Comparison of ENCODE assay signal across 23 cellular contexts in genomic region chr5:126486332-126486731, GRCh38.
DNase-seq lines count a peak whose midpoint lies in the region; TF ChIP-seq lines count a peak whose summit lies in the region.
"Had no signal": no experiment of that assay in that cellular context is flagged by ENCODE, and none has a peak within 500 bp of the region (broad histone marks: within the 10 kb centered on the region; RNA-seq: fewer than 3 reads in every experiment).

No MANE protein-coding gene starts in this region.

- H3K27me3 ChIP-seq in breast epithelium (no peaks in the 10 kb centered on the region), mammary epithelial cell (ENCODE audit: insufficient read depth, low read length) (no peaks in the 10 kb centered on the region), endodermal cell (ENCODE audit: control insufficient read depth, insufficient read depth, low read length, poor library complexity, severe bottlenecking) (no peaks in the 10 kb centered on the region), transverse colon (no peaks in the 10 kb centered on the region)
- H3K27me3 ChIP-seq: body of pancreas, colonic mucosa, neutrophil had no signal

- DNase-seq in breast epithelium (ENCODE audit: low spot score in 2 of 2) (peak in 1 of 2 donors; percentile 51), mammary epithelial cell (no peak), endodermal cell (no peak), middle frontal gyrus (ENCODE audit: extremely low spot score, low spot score) (peak; percentile 39), SHP77 (lab: John Stamatoyannopoulos, UW) (no peak), transverse colon (no peak), NOMO-1 treated with dmso at 0.1 percent for 144 hours (lab: John Stamatoyannopoulos, UW; ENCODE audit: unreplicated experiment) (no peak)
- no peak for DNase-seq in activated CD4-positive, alpha-beta T cell treated with anti-CD3 and anti-CD28 coated beads, Interleukin-2, amount 50 U/mL, for 48 hours
- DNase-seq: activated CD4-positive, alpha-beta memory T cell treated with anti-CD3 and anti-CD28 coated beads, Interleukin-2, amount 10 ng/mL, durations not matched to agents 7 days and 5 days; activated effector memory CD4-positive, alpha-beta T cell treated with Interleukin-2 at 50 U/mL for 16 hours; activated naive CD8-positive, alpha-beta T cell treated with anti-CD3 and anti-CD28 coated beads, Interleukin-2, amount 10 ng/mL, durations not matched to agents 7 days and 5 days; AML-193; body of pancreas; CD8-positive, alpha-beta memory T cell; colonic mucosa; DMS53; kidney; NCI-H446; small intestine; stimulated activated CD4-positive, alpha-beta T cell treated with anti-CD3 and anti-CD28 coated beads, Interleukin-1b, Interleukin-23, amount 100 ng/mL, for 48 hours; T-helper 9 cell had no signal

- TF ChIP-seq EP300 in transverse colon (IDR thresholded peaks at IDR 0.05; ENCODE audit: low read depth) = no peak

- intact Hi-C loops in breast epithelium (cut with DNase I; ENCODE audit: low total_unique reads) (loop anchor here (5.0 kb wide), 1 partner anchor 184 kb away; no protein-coding TSS in a partner anchor), mammary epithelial cell (cut with micrococcal nuclease) (no loop called here), transverse colon (cut with DNase I; ENCODE audit: low total_unique reads) (no loop called here)

- H3K9me3 ChIP-seq in breast epithelium = no peaks in the 10 kb centered on the region
- H3K9me3 ChIP-seq in mammary epithelial cell (replicated peaks; ENCODE audit: insufficient read depth, low read length) = no peaks in the 10 kb centered on the region
- no peaks in the 10 kb centered on the region for H3K9me3 ChIP-seq in endodermal cell (ENCODE audit: control insufficient read depth, low read length)
- no peaks in the 10 kb centered on the region for H3K9me3 ChIP-seq in transverse colon
- H3K9me3 ChIP-seq: body of pancreas, colonic mucosa, neutrophil had no signal

- BruUV-seq in mammary epithelial cell (replicated peaks; lab: Mats Ljungman, UMichigan) = no TSS peak

- H3K27me3 Mint-ChIP-seq in endodermal cell (ENCODE audit: insufficient read depth) = no peaks in the 10 kb centered on the region
- H3K27me3 Mint-ChIP-seq: activated CD4-positive, alpha-beta memory T cell treated with anti-CD3 and anti-CD28 coated beads, Interleukin-2, amount 10 ng/mL, durations not matched to agents 7 days and 5 days; activated naive CD8-positive, alpha-beta T cell treated with anti-CD3 and anti-CD28 coated beads, Interleukin-2, amount 10 ng/mL, durations not matched to agents 7 days and 5 days; CD8-positive, alpha-beta memory T cell; memory B cell had no signal

- H3K27ac ChIP-seq in breast epithelium = peak overlapping the region; percentile 40 to 89
- H3K27ac ChIP-seq in mammary epithelial cell (ENCODE audit: insufficient read depth, low read depth, low read length) = no peak overlapping the region
- H3K27ac ChIP-seq in endodermal cell (ENCODE audit: low read depth, low read length) = no peak overlapping the region
- H3K27ac ChIP-seq in transverse colon = no peak overlapping the region
- H3K27ac ChIP-seq: body of pancreas, colonic mucosa, neutrophil had no signal

- CTCF ChIA-PET in mammary epithelial cell (lab: Charles Lee; ENCODE audit: low non-redundant PET) = no interaction called here

- H4K20me1 ChIP-seq in mammary epithelial cell (ENCODE audit: insufficient read depth, low read length) = no peaks in the 10 kb centered on the region

- H3K4me1 ChIP-seq in breast epithelium = peaks cover 3 to 30% of the 10 kb centered on the region in 2 donors
- peaks cover 2% of the 10 kb centered on the region for H3K4me1 ChIP-seq in mammary epithelial cell (ENCODE audit: insufficient read depth, low read length)
- H3K4me1 ChIP-seq in endodermal cell (ENCODE audit: control insufficient read depth, insufficient read depth, low read length) = peaks cover 15% of the 10 kb centered on the region
- peaks cover 0 to 11% (median 2%) of the 10 kb centered on the region in 4 donors for H3K4me1 ChIP-seq in transverse colon
- H3K4me1 ChIP-seq: body of pancreas, colonic mucosa had no signal

- H3K4me1 Mint-ChIP-seq in endodermal cell = peaks cover 27% of the 10 kb centered on the region
- H3K4me1 Mint-ChIP-seq: activated CD4-positive, alpha-beta memory T cell treated with anti-CD3 and anti-CD28 coated beads, Interleukin-2, amount 10 ng/mL, durations not matched to agents 7 days and 5 days; activated naive CD8-positive, alpha-beta T cell treated with anti-CD3 and anti-CD28 coated beads, Interleukin-2, amount 10 ng/mL, durations not matched to agents 7 days and 5 days; CD8-positive, alpha-beta memory T cell; memory B cell had no signal

- 21% methylated on average over 3 of the region's 3 CpGs for WGBS in mammary epithelial cell (ENCODE audit: low coverage, missing lambda C conversion rate)
- 90 to 94% methylated on average over 1 to 3 of the region's 3 CpGs for WGBS in endodermal cell (ENCODE audit: insufficient coverage in 1 of 2, insufficient read length in 1 of 2), 2 experiments
- 87 to 100% methylated on average over 2 to 3 of the region's 3 CpGs for WGBS in transverse colon (ENCODE audit: low coverage in 1 of 2), 2 donors

- TF ChIP-seq CTCF in breast epithelium (IDR thresholded peaks at IDR 0.05) = no peak
- TF ChIP-seq CTCF in mammary epithelial cell (conservative IDR thresholded peaks at IDR 0.05 in 1 of 2, IDR thresholded peaks at IDR 0.05 in 1 of 2; ENCODE audit: extremely low read depth in 1 of 2, insufficient read depth in 1 of 2, low read depth in 1 of 2, low read length in 2 of 2) = no peak
- peak; percentile 9 for TF ChIP-seq CTCF in endodermal cell (conservative IDR thresholded peaks at IDR 0.05)
- TF ChIP-seq CTCF in transverse colon (IDR thresholded peaks at IDR 0.05) = no peak

- peaks cover 49% of the 10 kb centered on the region for H3K36me3 Mint-ChIP-seq in endodermal cell (ENCODE audit: low read depth)

- no peaks in the 10 kb centered on the region for H3K9me3 Mint-ChIP-seq in endodermal cell
- H3K9me3 Mint-ChIP-seq: activated CD4-positive, alpha-beta memory T cell treated with anti-CD3 and anti-CD28 coated beads, Interleukin-2, amount 10 ng/mL, durations not matched to agents 7 days and 5 days; activated naive CD8-positive, alpha-beta T cell treated with anti-CD3 and anti-CD28 coated beads, Interleukin-2, amount 10 ng/mL, durations not matched to agents 7 days and 5 days; CD8-positive, alpha-beta memory T cell; memory B cell had no signal

- H3K4me2 ChIP-seq in mammary epithelial cell (ENCODE audit: insufficient read depth, low read depth, low read length) = no peak overlapping the region

- no peak overlapping the region for H3K27ac Mint-ChIP-seq in endodermal cell
- H3K27ac Mint-ChIP-seq: activated CD4-positive, alpha-beta memory T cell treated with anti-CD3 and anti-CD28 coated beads, Interleukin-2, amount 10 ng/mL, durations not matched to agents 7 days and 5 days; activated naive CD8-positive, alpha-beta T cell treated with anti-CD3 and anti-CD28 coated beads, Interleukin-2, amount 10 ng/mL, durations not matched to agents 7 days and 5 days; memory B cell had no signal

- H3K9ac ChIP-seq in mammary epithelial cell (ENCODE audit: insufficient read depth, low read length) (no peak overlapping the region), endodermal cell (ENCODE audit: extremely low read depth, low read length, poor library complexity, severe bottlenecking) (no peak overlapping the region)

- no peak overlapping the region for H3K4me3 Mint-ChIP-seq in endodermal cell
- H3K4me3 Mint-ChIP-seq: activated CD4-positive, alpha-beta memory T cell treated with anti-CD3 and anti-CD28 coated beads, Interleukin-2, amount 10 ng/mL, durations not matched to agents 7 days and 5 days; activated naive CD8-positive, alpha-beta T cell treated with anti-CD3 and anti-CD28 coated beads, Interleukin-2, amount 10 ng/mL, durations not matched to agents 7 days and 5 days; CD8-positive, alpha-beta memory T cell; memory B cell had no signal

- H3K79me2 ChIP-seq in mammary epithelial cell (ENCODE audit: insufficient read depth, low read length) = no peaks in the 10 kb centered on the region

- dilution Hi-C loops in mammary epithelial cell (cut with HindIII; ENCODE audit: low sequenced_read_pairs) = no loop called here

- H3K36me3 ChIP-seq in breast epithelium (peaks cover 8% of the 10 kb centered on the region), mammary epithelial cell (ENCODE audit: insufficient read depth, low read length) (peaks cover 49% of the 10 kb centered on the region), endodermal cell (ENCODE audit: control insufficient read depth, insufficient read depth, low read length) (peaks cover 35% of the 10 kb centered on the region), transverse colon (peaks cover 0 to 66% (median 22%) of the 10 kb centered on the region in 4 donors)
- H3K36me3 ChIP-seq: neutrophil had no signal

- in situ Hi-C loops in mammary epithelial cell (cut with MboI; ENCODE audit: low sequenced_read_pairs in 2 of 2) = no loop called here
- in situ Hi-C loops in transverse colon (cut with MboI; ENCODE audit: low pct_ligation_motif_present in 1 of 4, low pct_unique_long_range_greater_than_20kb in 1 of 4, low sequenced_read_pairs in 3 of 4) = no loop called here

- H3K4me3 ChIP-seq in breast epithelium (no peak overlapping the region), mammary epithelial cell (replicated peaks in 1 of 3; ENCODE audit: insufficient read depth in 1 of 3, low read depth in 2 of 3, low read length in 3 of 3) (no peak overlapping the region), endodermal cell (ENCODE audit: low read length) (no peak overlapping the region), transverse colon (no peak overlapping the region)
- H3K4me3 ChIP-seq: body of pancreas, colonic mucosa had no signal

- TF ChIP-seq POLR2A in breast epithelium (IDR thresholded peaks at IDR 0.05) (no peak), transverse colon (IDR thresholded peaks at IDR 0.05) (no peak)

- H2AFZ ChIP-seq in mammary epithelial cell (ENCODE audit: low read depth, low read length) = no peak overlapping the region

Comparison
In these comparisons a context has a peak if more than half of its experiments do, and no peak if none do; other contexts are left out.
1. H3K27ac ChIP-seq: peak in breast epithelium (2 of 2); none in mammary epithelial cell (single experiment), endodermal cell (single experiment) and transverse colon (0 of 4).